ENCODE assay signal across 8 cellular contexts in the genomic region with DNA sequence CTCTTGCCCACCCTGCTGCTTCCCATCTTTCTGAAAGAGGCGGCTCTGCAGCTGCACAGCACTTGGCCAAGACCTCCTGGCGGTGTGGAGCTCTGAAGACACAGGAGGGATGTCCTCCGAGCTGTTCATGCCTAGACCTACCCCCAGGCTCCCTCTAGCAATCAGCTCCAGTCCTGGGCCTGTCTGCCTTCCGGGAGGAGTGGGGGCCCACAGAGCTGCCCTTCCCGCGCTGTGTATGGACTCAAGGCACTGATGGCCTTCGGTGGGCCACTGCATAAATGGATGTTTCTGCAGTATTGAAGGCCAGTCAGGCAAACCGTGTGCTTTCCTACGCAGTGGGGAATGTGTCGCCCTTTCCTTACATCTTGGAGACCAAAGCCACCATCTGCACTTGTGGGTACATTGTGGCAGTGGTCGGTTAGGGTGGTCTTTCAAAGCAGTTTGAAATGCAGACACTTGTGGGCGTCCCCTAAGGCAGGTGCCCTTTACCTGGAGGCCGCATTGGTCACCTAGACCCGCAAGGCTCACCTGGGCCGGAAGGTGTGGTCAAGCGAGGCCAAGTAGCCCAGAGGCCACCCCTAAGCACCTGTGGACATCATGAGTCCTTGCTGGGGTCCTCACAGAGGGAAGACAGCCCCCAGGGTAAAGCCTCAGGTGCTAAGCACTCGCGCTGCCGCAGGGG. TPM values are rescaled to one million over a fixed set of nuclear protein-coding genes. Genes with fewer than 3 reads are reported as not detected.
DNase-seq lines count a peak whose midpoint lies in the region; ATAC-seq, FAIRE-seq and TF ChIP-seq lines count a peak whose summit lies in the region.

No MANE protein-coding gene starts in this region.

- no peaks in the 10 kb centered on the region for H3K27me3 ChIP-seq in keratinocyte (ENCODE audit: control insufficient read depth, extremely low read depth, insufficient read depth, low read length)
- H3K27me3 ChIP-seq in suprapubic skin = no peaks in the 10 kb centered on the region

- H3K27ac ChIP-seq in keratinocyte (ENCODE audit: control insufficient read depth, insufficient read depth, low read length) (peak overlapping the region; percentile 96), suprapubic skin (peak overlapping the region; percentile 87)

- intact Hi-C loops in activated CD4-positive, alpha-beta T cell treated with anti-CD3 and anti-CD28 coated beads, Interleukin-2, amount 10 ng/mL, durations not matched to agents 24 days and 14 days (cut with micrococcal nuclease) = loop anchor here (5.0 to 10.0 kb wide), 2 partner anchors 1364 to 1841 kb away; a partner anchor contains a TSS

- peak overlapping the region; percentile 91 for H3K9ac ChIP-seq in keratinocyte (ENCODE audit: control insufficient read depth, extremely low read depth, insufficient read depth, low read length)

- no peak for FAIRE-seq in keratinocyte (lab: Jason Lieb, UNC)

- H3K36me3 Mint-ChIP-seq in activated CD4-positive, alpha-beta T cell treated with anti-CD3 and anti-CD28 coated beads, Interleukin-2, amount 10 ng/mL, durations not matched to agents 24 days and 14 days (ENCODE audit: low read depth) = peaks cover 14% of the 10 kb centered on the region
- no peaks in the 10 kb centered on the region for H3K36me3 Mint-ChIP-seq in activated T-helper 17 cell treated with anti-CD3 and anti-CD28 coated beads, Interleukin-2, amount 50 U/mL, for 72 hours (ENCODE audit: low read depth)

- DNase-seq in activated CD4-positive, alpha-beta T cell treated with anti-CD3 and anti-CD28 coated beads, Interleukin-2, amount 10 ng/mL, durations not matched to agents 24 days and 14 days = peak; percentile 62
- DNase-seq in activated CD4-positive, alpha-beta T cell treated with anti-CD3 and anti-CD28 coated beads, Interleukin-2, amount 50 U/mL, for 48 hours = no peak
- no peak for DNase-seq in keratinocyte (ENCODE audit: low read depth, low spot score)
- DNase-seq in suprapubic skin (ENCODE audit: low spot score in 2 of 2) = no peak
- DNase-seq in NCI-H226 = no peak

- TF ChIP-seq EP300 in suprapubic skin (IDR thresholded peaks at IDR 0.05) = no peak

- no peaks in the 10 kb centered on the region for H4K20me1 ChIP-seq in keratinocyte (ENCODE audit: control insufficient read depth, extremely low read depth, insufficient read depth, low read length)

- H3K4me3 ChIP-seq in keratinocyte (ENCODE audit: control insufficient read depth in 2 of 3, extremely low read depth in 1 of 3, insufficient read depth in 2 of 3, low read depth in 1 of 3, low read length in 3 of 3) (peak overlapping the region; percentile 40 to 75 (median 67)), suprapubic skin (peak overlapping the region; percentile 88)

- WGBS in suprapubic skin = 91% methylated on average over 8 of the region's 19 CpGs

- peak overlapping the region; percentile 96 for H3K4me2 ChIP-seq in keratinocyte (ENCODE audit: control insufficient read depth, extremely low read depth, insufficient read depth, low read depth, low read length)

- peaks cover 23% of the 10 kb centered on the region for H3K4me1 Mint-ChIP-seq in activated CD4-positive, alpha-beta T cell treated with anti-CD3 and anti-CD28 coated beads, Interleukin-2, amount 10 ng/mL, durations not matched to agents 24 days and 14 days
- H3K4me1 Mint-ChIP-seq in activated T-helper 17 cell treated with anti-CD3 and anti-CD28 coated beads, Interleukin-2, amount 50 U/mL, for 72 hours = peaks cover 10% of the 10 kb centered on the region

- H3K36me3 ChIP-seq in keratinocyte (ENCODE audit: control insufficient read depth in 2 of 2, extremely low read depth in 1 of 2, insufficient read depth in 2 of 2, low read length in 2 of 2) (no peaks in the 10 kb centered on the region), suprapubic skin (no peaks in the 10 kb centered on the region)

- no peak for TF ChIP-seq POLR2A in suprapubic skin (IDR thresholded peaks at IDR 0.05)

- dilution Hi-C loops in keratinocyte (cut with MboI; ENCODE audit: extremely low pct_ligation_motif_present, low sequenced_read_pairs) = no loop called here

- ATAC-seq in activated T-helper 17 cell treated with anti-CD3 and anti-CD28 coated beads, Interleukin-2, amount 50 U/mL, for 72 hours (replicated peaks) = no peak
- ATAC-seq in HG03442 (IDR thresholded peaks at IDR 0.05; ENCODE audit: unreplicated experiment) (no peak), HG03378 (IDR thresholded peaks at IDR 0.05; ENCODE audit: unreplicated experiment) (no peak)

- TF ChIP-seq CTCF in keratinocyte (optimal IDR thresholded peaks at IDR 0.05 in 1 of 3, IDR thresholded peaks at IDR 0.05 in 1 of 3, conservative IDR thresholded peaks at IDR 0.05 in 1 of 3; ENCODE audit: extremely low read depth in 1 of 3, insufficient read depth in 2 of 3, low read length in 3 of 3) = no peak
- TF ChIP-seq CTCF in suprapubic skin (IDR thresholded peaks at IDR 0.05) = no peak

- no peaks in the 10 kb centered on the region for H3K9me3 Mint-ChIP-seq in activated CD4-positive, alpha-beta T cell treated with anti-CD3 and anti-CD28 coated beads, Interleukin-2, amount 10 ng/mL, durations not matched to agents 24 days and 14 days
- no peaks in the 10 kb centered on the region for H3K9me3 Mint-ChIP-seq in activated T-helper 17 cell treated with anti-CD3 and anti-CD28 coated beads, Interleukin-2, amount 50 U/mL, for 72 hours

- peak overlapping the region; percentile 86 for H3K27ac Mint-ChIP-seq in activated CD4-positive, alpha-beta T cell treated with anti-CD3 and anti-CD28 coated beads, Interleukin-2, amount 10 ng/mL, durations not matched to agents 24 days and 14 days
- H3K27ac Mint-ChIP-seq in activated T-helper 17 cell treated with anti-CD3 and anti-CD28 coated beads, Interleukin-2, amount 50 U/mL, for 72 hours = peak overlapping the region; percentile 67

- H3K27me3 Mint-ChIP-seq in activated CD4-positive, alpha-beta T cell treated with anti-CD3 and anti-CD28 coated beads, Interleukin-2, amount 10 ng/mL, durations not matched to agents 24 days and 14 days = no peaks in the 10 kb centered on the region
- H3K27me3 Mint-ChIP-seq in activated T-helper 17 cell treated with anti-CD3 and anti-CD28 coated beads, Interleukin-2, amount 50 U/mL, for 72 hours = no peaks in the 10 kb centered on the region

- H2AFZ ChIP-seq in keratinocyte (ENCODE audit: control insufficient read depth, low read length) = peak overlapping the region; percentile 96

- peaks cover 15% of the 10 kb centered on the region for H3K4me1 ChIP-seq in keratinocyte (ENCODE audit: control insufficient read depth, extremely low read depth, insufficient read depth, low read length)
- H3K4me1 ChIP-seq in suprapubic skin = peaks cover 36% of the 10 kb centered on the region

- H3K9me3 ChIP-seq in keratinocyte (ENCODE audit: control insufficient read depth, low read depth, low read length) (no peaks in the 10 kb centered on the region), suprapubic skin (no peaks in the 10 kb centered on the region)

- H3K4me3 Mint-ChIP-seq in activated CD4-positive, alpha-beta T cell treated with anti-CD3 and anti-CD28 coated beads, Interleukin-2, amount 10 ng/mL, durations not matched to agents 24 days and 14 days = peak overlapping the region; percentile 76
- peak overlapping the region; percentile 70 for H3K4me3 Mint-ChIP-seq in activated T-helper 17 cell treated with anti-CD3 and anti-CD28 coated beads, Interleukin-2, amount 50 U/mL, for 72 hours

- H3K9me1 ChIP-seq in keratinocyte (ENCODE audit: control insufficient read depth, extremely low read depth, insufficient read depth, low read length) = no peaks in the 10 kb centered on the region

- peaks cover 28% of the 10 kb centered on the region for H3K79me2 ChIP-seq in keratinocyte (ENCODE audit: control insufficient read depth, insufficient read depth, low read length)

RNA-seq across cellular contexts. Expression of a gene that starts 0.9 kb away (rescaled TPM):
- total RNA-seq in activated CD4-positive, alpha-beta T cell treated with anti-CD3 and anti-CD28 coated beads, Interleukin-2, amount 10 ng/mL, durations not matched to agents 24 days and 14 days = 23.1 and 26.2 TPM in 2 replicates
- 10 to 100 TPM; 18.0 to 29.6 TPM for total RNA-seq in activated T-helper 17 cell treated with anti-CD3 and anti-CD28 coated beads, Interleukin-2, amount 50 U/mL, for 72 hours
- 30.7 to 38.2 TPM (median 33.3 TPM) in 3 replicates for polyA plus RNA-seq in keratinocyte
- 35.0 TPM for polyA plus RNA-seq in keratinocyte (2011; ENCODE audit: low read depth)
- 18.4 and 29.9 TPM in 2 replicates for polyA plus RNA-seq in keratinocyte (2011; cell fraction: cytosol; rRNA removed)
- 24.4 and 24.9 TPM in 2 replicates for polyA plus RNA-seq in keratinocyte (2011; cell fraction: nucleus; rRNA removed)
- polyA plus RNA-seq in keratinocyte (2012; ENCODE audit: low replicate concordance) = 11.7 and 16.3 TPM in 2 replicates
- 30.5 to 61.7 TPM (median 44.9 TPM) in 3 replicates for polyA minus RNA-seq in keratinocyte
- polyA minus RNA-seq in keratinocyte (2011; cell fraction: cytosol; rRNA and poly(A)+ RNA removed) = 23.8 TPM
- 22.2 and 45.6 TPM in 2 replicates for polyA minus RNA-seq in keratinocyte (2011; cell fraction: nucleus; rRNA and poly(A)+ RNA removed)
- total RNA-seq in suprapubic skin = 10 to 100 TPM in 3 of 4 donors, 1 to 10 TPM in 1; 8.8 to 17.6 (median 11.6) TPM

RNA-seq across cellular contexts. Expression of a gene that starts 48.0 kb away (rescaled TPM):
- 0.44 and 0.47 TPM in 2 replicates for total RNA-seq in activated CD4-positive, alpha-beta T cell treated with anti-CD3 and anti-CD28 coated beads, Interleukin-2, amount 10 ng/mL, durations not matched to agents 24 days and 14 days
- under 1 TPM; 0.13 to 0.29 TPM for total RNA-seq in activated T-helper 17 cell treated with anti-CD3 and anti-CD28 coated beads, Interleukin-2, amount 50 U/mL, for 72 hours
- polyA plus RNA-seq in keratinocyte = 0.03 to 0.05 TPM in 2 of 3 replicates, not detected in the other
- not detected for polyA plus RNA-seq in keratinocyte (2011; ENCODE audit: low read depth)
- polyA plus RNA-seq in keratinocyte (2011; cell fraction: cytosol; rRNA removed) = 0.03 TPM in 1 of 2 replicates, not detected in the other
- polyA plus RNA-seq in keratinocyte (2011; cell fraction: nucleus; rRNA removed) = 0.04 TPM in 1 of 2 replicates, not detected in the other
- polyA plus RNA-seq in keratinocyte (2012; ENCODE audit: low replicate concordance) = 0.37 TPM in 1 of 2 replicates, not detected in the other
- polyA minus RNA-seq in keratinocyte = not detected in 3 replicates
- polyA minus RNA-seq in keratinocyte (2011; cell fraction: cytosol; rRNA and poly(A)+ RNA removed) = not detected
- not detected in 2 replicates for polyA minus RNA-seq in keratinocyte (2011; cell fraction: nucleus; rRNA and poly(A)+ RNA removed)
- not detected for total RNA-seq in suprapubic skin
